ENCODE assay signal across 1 cellular context in genomic region chr3:37994639-37994972, GRCh38.
TF ChIP-seq lines count a peak whose summit lies in the region.

No MANE protein-coding gene starts in this region.

TF ChIP-seq in GM23338, 12 proteins besides CTCF, POLR2A, EP300 and RAD21 (continued from another document):
- TF ChIP-seq REST (IDR thresholded peaks at IDR 0.05; ENCODE audit: unreplicated experiment) (no peak), STAT1 (IDR thresholded peaks at IDR 0.05; ENCODE audit: unreplicated experiment) (no peak), ZNF462 (CRISPR knock-in tag; IDR thresholded peaks at IDR 0.05) (no peak), ZNF114 (CRISPR knock-in tag; IDR thresholded peaks at IDR 0.05) (no peak)
